In the genomic region with DNA sequence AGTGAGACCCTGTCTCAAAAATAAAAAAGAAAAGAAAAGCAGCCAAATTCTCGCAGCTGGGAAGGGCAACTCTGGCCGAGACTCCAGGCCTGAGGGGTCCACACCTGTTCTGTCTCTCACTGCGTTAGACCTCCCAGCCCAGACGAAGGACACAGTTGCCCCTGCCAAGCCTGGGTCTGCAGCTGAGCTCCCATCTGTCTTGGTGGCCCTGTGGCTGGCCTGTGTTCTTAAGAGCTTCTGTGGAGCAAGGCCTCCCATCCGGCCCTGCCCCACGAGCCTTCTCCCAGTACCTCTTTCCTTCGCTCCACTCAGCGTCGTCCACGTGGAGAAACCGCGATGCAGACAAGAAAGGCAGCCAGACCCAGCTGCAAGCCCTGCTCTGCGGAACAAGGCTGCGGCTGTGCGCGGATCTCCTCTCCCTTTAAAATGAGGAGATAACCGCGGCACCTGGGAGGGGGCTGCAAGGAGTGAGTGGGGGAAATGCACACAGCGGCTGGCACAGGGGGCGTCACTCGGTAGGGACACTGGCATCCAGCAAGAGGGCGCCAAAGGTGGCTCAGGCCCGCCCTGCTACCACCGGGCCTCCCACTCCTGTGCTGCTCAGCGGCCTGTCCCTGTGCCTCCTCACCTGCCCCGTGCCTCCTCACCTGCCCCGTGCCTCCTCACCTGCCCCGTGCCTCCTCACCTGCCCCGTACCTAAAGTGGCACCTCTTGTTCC, we compare ENCODE assay signal across 26 cellular contexts. TPM values are rescaled to one million over a fixed set of nuclear protein-coding genes. Genes with fewer than 3 reads are reported as not detected.
"Had no signal": no experiment of that assay in that cellular context is flagged by ENCODE, and none has a peak within 500 bp of the region (broad histone marks: within the 10 kb centered on the region; RNA-seq: fewer than 3 reads in every experiment).

No MANE protein-coding gene starts in this region.

- H3K4me3 ChIP-seq: adrenal gland, breast epithelium, esophagus muscularis mucosa, gastroesophageal sphincter, ovary, thoracic aorta, upper lobe of right lung had no signal

- H3K27me3 Mint-ChIP-seq: naive thymus-derived CD4-positive, alpha-beta T cell had no signal

- H3K27ac Mint-ChIP-seq: activated CD4-positive, alpha-beta memory T cell treated with anti-CD3 and anti-CD28 coated beads for 36 hours; activated T-helper 1 cell treated with anti-CD3 and anti-CD28 coated beads, Interleukin-12 subunit alpha, Interleukin-12 subunit beta, Interleukin-2, Interleukin-4 antibody, amounts not matched to agents 30 ng/mL and 10 ng/mL and 1 ng/mL, durations not matched to agents 14 hours and 24 hours and 36 hours; dendritic cell treated with granulocyte-macrophage colony-stimulating factor and Interleukin-4, amounts not matched to agents 40 ng/mL and 50 ng/mL, for 4 days; memory B cell; stimulated activated naive B cell treated with anti-CD40 and anti-IgM and Interleukin-4, amounts not matched to agents 10 μg/mL and 1 μg/mL and 100 μg/mL, for 72 hours had no signal

- H3K27me3 ChIP-seq: adrenal gland, breast epithelium, heart left ventricle, ovary, upper lobe of right lung had no signal

- H3K4me1 ChIP-seq: breast epithelium had no signal

- H3K9me3 ChIP-seq: adrenal gland, breast epithelium, esophagus muscularis mucosa, gastroesophageal sphincter, heart left ventricle, ovary, thoracic aorta, upper lobe of right lung had no signal

- DNase-seq: activated CD4-positive, alpha-beta memory T cell treated with anti-CD3 and anti-CD28 coated beads for 36 hours; activated gamma-delta T cell treated with Interleukin-2 at 50 U/mL for 16 hours; activated T-cell treated with anti-CD3 and anti-CD28 coated beads for 4 hours; adrenal gland; cerebellar nuclear complex; effector CD8-positive, alpha-beta T cell; heart left ventricle; left ventricle myocardium superior; naive thymus-derived CD4-positive, alpha-beta T cell; ovary; stimulated activated naive B cell treated with anti-CD40 and anti-IgM and Interleukin-4, amounts not matched to agents 10 μg/mL and 1 μg/mL and 100 μg/mL, for 72 hours; T-helper 2 cell had no signal

- H3K9me3 Mint-ChIP-seq: activated CD4-positive, alpha-beta memory T cell treated with anti-CD3 and anti-CD28 coated beads for 36 hours; activated naive CD4-positive, alpha-beta T cell treated with anti-CD3 and anti-CD28 coated beads, Interleukin-2, amount 50 U/mL, for 72 hours; activated T-helper 1 cell treated with anti-CD3 and anti-CD28 coated beads, Interleukin-12 subunit alpha, Interleukin-12 subunit beta, Interleukin-2, Interleukin-4 antibody, amounts not matched to agents 30 ng/mL and 10 ng/mL and 1 ng/mL, durations not matched to agents 14 hours and 24 hours and 36 hours; dendritic cell treated with granulocyte-macrophage colony-stimulating factor and Interleukin-4, amounts not matched to agents 40 ng/mL and 50 ng/mL, for 4 days; memory B cell; naive thymus-derived CD4-positive, alpha-beta T cell; stimulated activated naive B cell treated with anti-CD40 and anti-IgM and Interleukin-4, amounts not matched to agents 10 μg/mL and 1 μg/mL and 100 μg/mL, for 72 hours had no signal

- ATAC-seq: gastroesophageal sphincter, left ventricle myocardium superior had no signal

- H3K36me3 Mint-ChIP-seq: activated CD4-positive, alpha-beta memory T cell treated with anti-CD3 and anti-CD28 coated beads for 36 hours; activated naive CD4-positive, alpha-beta T cell treated with anti-CD3 and anti-CD28 coated beads, Interleukin-2, amount 50 U/mL, for 72 hours; memory B cell; naive thymus-derived CD4-positive, alpha-beta T cell; stimulated activated naive B cell treated with anti-CD40 and anti-IgM and Interleukin-4, amounts not matched to agents 10 μg/mL and 1 μg/mL and 100 μg/mL, for 72 hours had no signal

- H3K36me3 ChIP-seq: adrenal gland, breast epithelium, esophagus muscularis mucosa, gastroesophageal sphincter, heart left ventricle, ovary, thoracic aorta, upper lobe of right lung had no signal

- H3K4me3 Mint-ChIP-seq: activated CD4-positive, alpha-beta memory T cell treated with anti-CD3 and anti-CD28 coated beads for 36 hours; activated T-helper 1 cell treated with anti-CD3 and anti-CD28 coated beads, Interleukin-12 subunit alpha, Interleukin-12 subunit beta, Interleukin-2, Interleukin-4 antibody, amounts not matched to agents 30 ng/mL and 10 ng/mL and 1 ng/mL, durations not matched to agents 14 hours and 24 hours and 36 hours; dendritic cell treated with granulocyte-macrophage colony-stimulating factor and Interleukin-4, amounts not matched to agents 40 ng/mL and 50 ng/mL, for 4 days; memory B cell had no signal

- H3K27ac ChIP-seq: breast epithelium, esophagus muscularis mucosa, gastroesophageal sphincter, ovary, thoracic aorta, upper lobe of right lung, VCaP had no signal

RNA-seq across cellular contexts. Expression of gene LRRC74A, which starts 42.4 kb away (rescaled TPM):
- total RNA-seq: activated CD4-positive, alpha-beta memory T cell treated with anti-CD3 and anti-CD28 coated beads for 36 hours; activated naive CD4-positive, alpha-beta T cell treated with anti-CD3 and anti-CD28 coated beads, Interleukin-2, amount 50 U/mL, for 72 hours; activated T-helper 1 cell treated with anti-CD3 and anti-CD28 coated beads, Interleukin-12 subunit alpha, Interleukin-12 subunit beta, Interleukin-2, Interleukin-4 antibody, amounts not matched to agents 30 ng/mL and 10 ng/mL and 1 ng/mL, durations not matched to agents 14 hours and 24 hours and 36 hours; adrenal gland; astrocyte; breast epithelium; endothelial cell of umbilical vein; esophagus muscularis mucosa; gastroesophageal sphincter; heart left ventricle; kidney epithelial cell; left ventricle myocardium superior; mononuclear cell; naive thymus-derived CD4-positive, alpha-beta T cell; thoracic aorta; upper lobe of right lung had no signal
